1 cellular context compared by ENCODE assay signal in genomic region chr9:39588056-39588814, GRCh38.
TF ChIP-seq lines count a peak whose summit lies in the region.

No MANE protein-coding gene starts in this region.

TF ChIP-seq in GM23338, 12 proteins besides CTCF, POLR2A, EP300 and RAD21 (continued from another document):
- TF ChIP-seq ZNF462 (CRISPR knock-in tag; IDR thresholded peaks at IDR 0.05), result no peak
- TF ChIP-seq CREB1 (CRISPR knock-in tag; IDR thresholded peaks at IDR 0.05; ENCODE audit: low read depth), result no peak
- TF ChIP-seq EZH2phosphoT487 (IDR thresholded peaks at IDR 0.05; ENCODE audit: unreplicated experiment), result no peak
- no peak for TF ChIP-seq REST (IDR thresholded peaks at IDR 0.05; ENCODE audit: unreplicated experiment)
- TF ChIP-seq POLR2AphosphoS5 (IDR thresholded peaks at IDR 0.05; ENCODE audit: low read depth), result no peak
